Comparison of ENCODE assay signal across 8 cellular contexts in genomic region chr10:43077421-43078171, GRCh38. TPM values are rescaled to one million over a fixed set of nuclear protein-coding genes. Genes with fewer than 3 reads are reported as not detected.
DNase-seq lines count a peak whose midpoint lies in the region; ATAC-seq and TF ChIP-seq lines count a peak whose summit lies in the region.

No MANE protein-coding gene starts in this region.

- no peak overlapping the region for H3K9ac ChIP-seq in mesenchymal stem cell (ENCODE audit: low read length)

- no peak overlapping the region for H3K23ac ChIP-seq in mesenchymal stem cell (ENCODE audit: low read length in 2 of 2)

- peak overlapping the region; percentile 69 for H3K4me2 ChIP-seq in mesenchymal stem cell (ENCODE audit: low read length, poor library complexity, severe bottlenecking)

- H3K4me1 ChIP-seq in mesenchymal stem cell (ENCODE audit: control insufficient read depth, insufficient read depth, low read depth, low read length): peaks cover 17% of the 10 kb centered on the region
- H3K4me1 ChIP-seq in urinary bladder (ENCODE audit: insufficient read depth): no peaks in the 10 kb centered on the region

- peaks cover 24% of the 10 kb centered on the region for H3K27me3 Mint-ChIP-seq in activated naive CD4-positive, alpha-beta T cell treated with anti-CD3 and anti-CD28 coated beads, Interleukin-2, amount 50 U/mL, for 24 hours
- H3K27me3 Mint-ChIP-seq in chondrocyte (ENCODE audit: low read depth): peaks cover 55% of the 10 kb centered on the region

- H4K91ac ChIP-seq in mesenchymal stem cell (ENCODE audit: low read length): no peak overlapping the region

- no peak for TF ChIP-seq CTCF in chondrocyte (IDR thresholded peaks at IDR 0.05)

- H3K27ac Mint-ChIP-seq in activated naive CD4-positive, alpha-beta T cell treated with anti-CD3 and anti-CD28 coated beads, Interleukin-2, amount 50 U/mL, for 24 hours: no peak overlapping the region
- no peak overlapping the region for H3K27ac Mint-ChIP-seq in activated naive CD4-positive, alpha-beta T cell treated with anti-CD3 and anti-CD28 coated beads, Interleukin-2, amount 50 U/mL, for 72 hours
- H3K27ac Mint-ChIP-seq in chondrocyte (ENCODE audit: unreplicated experiment): no peak overlapping the region

- H3K79me1 ChIP-seq in mesenchymal stem cell (replicated peaks; ENCODE audit: low read length, poor library complexity, severe bottlenecking): no peaks in the 10 kb centered on the region

- H2BK15ac ChIP-seq in mesenchymal stem cell (ENCODE audit: low read depth, poor library complexity, severe bottlenecking): no peak overlapping the region

- no peaks in the 10 kb centered on the region for H3K36me3 Mint-ChIP-seq in activated naive CD4-positive, alpha-beta T cell treated with anti-CD3 and anti-CD28 coated beads, Interleukin-2, amount 50 U/mL, for 24 hours
- H3K36me3 Mint-ChIP-seq in activated naive CD4-positive, alpha-beta T cell treated with anti-CD3 and anti-CD28 coated beads, Interleukin-2, amount 50 U/mL, for 72 hours: no peaks in the 10 kb centered on the region
- H3K36me3 Mint-ChIP-seq in chondrocyte (ENCODE audit: low read depth): no peaks in the 10 kb centered on the region

- no peak overlapping the region for H2AFZ ChIP-seq in mesenchymal stem cell (ENCODE audit: low read depth, low read length)

- no peak overlapping the region for H2BK12ac ChIP-seq in mesenchymal stem cell (ENCODE audit: low read length in 2 of 2)

- H2BK5ac ChIP-seq in mesenchymal stem cell (ENCODE audit: low read depth, low read length, poor library complexity, severe bottlenecking): no peak overlapping the region

- no peak for ATAC-seq in activated naive CD4-positive, alpha-beta T cell treated with anti-CD3 and anti-CD28 coated beads, Interleukin-2, amount 50 U/mL, for 72 hours
- ATAC-seq in GM19455 (IDR thresholded peaks at IDR 0.05; ENCODE audit: unreplicated experiment) (no peak), GM21515 (IDR thresholded peaks at IDR 0.05; ENCODE audit: unreplicated experiment) (no peak)

- H3K27ac ChIP-seq in mesenchymal stem cell (ENCODE audit: low read length, poor library complexity, severe bottlenecking) (no peak overlapping the region), urinary bladder (ENCODE audit: low read depth) (no peak overlapping the region)

- no peaks in the 10 kb centered on the region for H3K36me3 ChIP-seq in mesenchymal stem cell (ENCODE audit: control insufficient read depth in 1 of 2, insufficient read depth in 2 of 2, low read depth in 1 of 2, low read length in 2 of 2)
- no peaks in the 10 kb centered on the region for H3K36me3 ChIP-seq in urinary bladder (ENCODE audit: insufficient read depth)

- H3K18ac ChIP-seq in mesenchymal stem cell (ENCODE audit: low read depth in 1 of 2, low read length in 2 of 2): no peak overlapping the region

- H4K8ac ChIP-seq in mesenchymal stem cell (ENCODE audit: low read length): no peak overlapping the region

- H3K4me3 ChIP-seq in mesenchymal stem cell (ENCODE audit: insufficient read depth in 1 of 2, low read depth in 1 of 2, low read length in 2 of 2) (peak overlapping the region; percentile 34 to 37), urinary bladder (ENCODE audit: low read depth, low read length) (peak overlapping the region; percentile 44)

- no peaks in the 10 kb centered on the region for H3K9me3 ChIP-seq in mesenchymal stem cell (ENCODE audit: control insufficient read depth, low read length)

- no peaks in the 10 kb centered on the region for H3K9me3 Mint-ChIP-seq in activated naive CD4-positive, alpha-beta T cell treated with anti-CD3 and anti-CD28 coated beads, Interleukin-2, amount 50 U/mL, for 24 hours
- H3K9me3 Mint-ChIP-seq in activated naive CD4-positive, alpha-beta T cell treated with anti-CD3 and anti-CD28 coated beads, Interleukin-2, amount 50 U/mL, for 72 hours: no peaks in the 10 kb centered on the region
- no peaks in the 10 kb centered on the region for H3K9me3 Mint-ChIP-seq in chondrocyte (ENCODE audit: low read depth)

- H3K4me3 Mint-ChIP-seq in activated naive CD4-positive, alpha-beta T cell treated with anti-CD3 and anti-CD28 coated beads, Interleukin-2, amount 50 U/mL, for 24 hours: peak overlapping the region; percentile 62
- peak overlapping the region; percentile 57 for H3K4me3 Mint-ChIP-seq in chondrocyte (ENCODE audit: unreplicated experiment)

- H3K4ac ChIP-seq in mesenchymal stem cell (ENCODE audit: low read depth in 1 of 2, low read length in 2 of 2): no peak overlapping the region

- no peak for DNase-seq in activated naive CD4-positive, alpha-beta T cell treated with anti-CD3 and anti-CD28 coated beads, Interleukin-2, amount 50 U/mL, for 72 hours (ENCODE audit: low spot score in 2 of 2)
- DNase-seq in chondrocyte (ENCODE audit: low spot score) (no peak), mesenchymal stem cell (no peak), DMS79 (lab: John Stamatoyannopoulos, UW) (no peak)

- no peaks in the 10 kb centered on the region for H3K4me1 Mint-ChIP-seq in activated naive CD4-positive, alpha-beta T cell treated with anti-CD3 and anti-CD28 coated beads, Interleukin-2, amount 50 U/mL, for 24 hours
- H3K4me1 Mint-ChIP-seq in chondrocyte (ENCODE audit: low read depth): peaks cover 8% of the 10 kb centered on the region

- no peak overlapping the region for H3K14ac ChIP-seq in mesenchymal stem cell (ENCODE audit: low read length in 2 of 2)

- H2AK5ac ChIP-seq in mesenchymal stem cell (ENCODE audit: low read length, severe bottlenecking): no peak overlapping the region

- 4% methylated on average over 72 of the region's 72 CpGs for WGBS in mesenchymal stem cell
- 5% methylated on average over 72 of the region's 72 CpGs for WGBS in urinary bladder

- H3K27me3 ChIP-seq in mesenchymal stem cell (ENCODE audit: control insufficient read depth in 1 of 2, insufficient read depth in 1 of 2, low read length in 2 of 2): peaks cover 78% of the 10 kb centered on the region in 2 experiments

- no peak overlapping the region for H2BK120ac ChIP-seq in mesenchymal stem cell (ENCODE audit: low read depth, low read length)

RNA-seq across cellular contexts. Expression of gene RET, which starts 0.7 kb away (rescaled TPM):
- total RNA-seq in activated naive CD4-positive, alpha-beta T cell treated with anti-CD3 and anti-CD28 coated beads, Interleukin-2, amount 50 U/mL, for 72 hours: under 1 TPM in 1 of 2 donors, not detected in 1; 0.45 TPM
- total RNA-seq in chondrocyte: 0.12 to 0.18 TPM in 2 of 3 replicates, not detected in the other
- polyA plus RNA-seq in mesenchymal stem cell (2013, experiment 1 of 2): 0.29 TPM
- polyA plus RNA-seq in mesenchymal stem cell (2013, experiment 2 of 2): 0.42 TPM
- total RNA-seq in urinary bladder: 2.7 TPM
- polyA plus RNA-seq in urinary bladder: 1.6 TPM
